In genomic region chr17:38958756-38959155, GRCh38 we compare ENCODE assay signal across 17 cellular contexts. TPM values are rescaled to one million over a fixed set of nuclear protein-coding genes. Genes with fewer than 3 reads are reported as not detected.
A peak's percentile ranks its signal among the peaks of the same experiment; 100 is the strongest.
DNase-seq lines count a peak whose midpoint lies in the region; ATAC-seq and TF ChIP-seq lines count a peak whose summit lies in the region.
"Had no signal": no experiment of that assay in that cellular context is flagged by ENCODE, and none has a peak within 500 bp of the region (broad histone marks: within the 10 kb centered on the region; RNA-seq: fewer than 3 reads in every experiment).

No MANE protein-coding gene starts in this region.

- no peaks in the 10 kb centered on the region for H3K79me2 ChIP-seq in H9 (ENCODE audit: insufficient read depth, low read length)

- peak overlapping the region; percentile 97 for H2BK120ac ChIP-seq in IMR-90 (ENCODE audit: low read depth, low read length)
- no peak overlapping the region for H2BK120ac ChIP-seq in mesenchymal stem cell (ENCODE audit: low read depth, low read length)
- H2BK120ac ChIP-seq in H9 (ENCODE audit: low read depth, low read length, poor library complexity, severe bottlenecking) = no peak overlapping the region

- H3K79me1 ChIP-seq in IMR-90 (ENCODE audit: low read depth in 1 of 2, low read length in 2 of 2) (0 out of 4 replicates have a peak, but pooled peaks cover 0 to 2% of the 10 kb centered on the region in 2 experiments), mesenchymal stem cell (replicated peaks; ENCODE audit: low read length, poor library complexity, severe bottlenecking) (no peaks in the 10 kb centered on the region), H9 (ENCODE audit: insufficient read depth, low read depth, low read length, poor library complexity, severe bottlenecking) (no peaks in the 10 kb centered on the region)

- peaks cover 16% of the 10 kb centered on the region for H3K4me1 ChIP-seq in BLaER1
- peaks cover 8% of the 10 kb centered on the region for H3K4me1 ChIP-seq in IMR-90 (ENCODE audit: control insufficient read depth, insufficient read depth, low read length)
- no peaks in the 10 kb centered on the region for H3K4me1 ChIP-seq in mesenchymal stem cell (ENCODE audit: control insufficient read depth, insufficient read depth, low read depth, low read length)
- H3K4me1 ChIP-seq in H9 (ENCODE audit: insufficient read depth, low read length) = no peaks in the 10 kb centered on the region
- H3K4me1 ChIP-seq: prostate gland, tibial nerve had no signal

- H3K23me2 ChIP-seq in H9 (ENCODE audit: insufficient read length, low read depth, low read length, poor library complexity, severe bottlenecking) = no peaks in the 10 kb centered on the region

- peak; percentile 92 for ATAC-seq in IMR-90 (ENCODE audit: low read depth)
- ATAC-seq in GM18505 (IDR thresholded peaks at IDR 0.05; ENCODE audit: unreplicated experiment) = no peak
- ATAC-seq: GM12878 had no signal

- H4K20me1 ChIP-seq in BLaER1 (no peaks in the 10 kb centered on the region), IMR-90 (ENCODE audit: insufficient read depth, low read length) (no peaks in the 10 kb centered on the region), H9 (ENCODE audit: control insufficient read depth, insufficient read depth, insufficient read length) (no peaks in the 10 kb centered on the region)

- H3K27me3 ChIP-seq in BLaER1 (no peaks in the 10 kb centered on the region), IMR-90 (ENCODE audit: control insufficient read depth, insufficient read depth, low read length) (no peaks in the 10 kb centered on the region), mesenchymal stem cell (ENCODE audit: control insufficient read depth in 1 of 2, insufficient read depth in 1 of 2, low read length in 2 of 2) (no peaks in the 10 kb centered on the region), H9 (ENCODE audit: insufficient read depth, low read length) (no peaks in the 10 kb centered on the region)
- H3K27me3 ChIP-seq: tibial nerve had no signal

- DNase-seq in IMR-90 (peak; percentile 68), astrocyte of the hippocampus (ENCODE audit: low read depth, low spot score) (peak; percentile 46), mesenchymal stem cell (no peak), H9 (no peak), SW480 (ENCODE audit: low spot score) (no peak), glutamatergic neuron (no peak)
- DNase-seq: activated CD4-positive, CD25-positive, alpha-beta regulatory T cell treated with anti-CD3 and anti-CD28 coated beads, Interleukin-2, amount 50 U/mL, for 72 hours; DMS79; NCI-H446; T-helper 2 cell had no signal

- H3K4me3 ChIP-seq in BLaER1 = no peak overlapping the region
- no peak overlapping the region for H3K4me3 ChIP-seq in IMR-90 (ENCODE audit: insufficient read depth, low read depth, low read length)
- H3K4me3 ChIP-seq in mesenchymal stem cell (ENCODE audit: insufficient read depth in 1 of 2, low read depth in 1 of 2, low read length in 2 of 2) = no peak overlapping the region
- H3K4me3 ChIP-seq: GM12878, prostate gland, tibial nerve had no signal

- POLR2A ChIA-PET in IMR-90 (lab: Charles Lee; ENCODE audit: unreplicated experiment) = no interaction called here

- H3K14ac ChIP-seq in IMR-90 (replicated peaks; ENCODE audit: low read depth, low read length) = no peak overlapping the region
- no peak overlapping the region for H3K14ac ChIP-seq in mesenchymal stem cell (ENCODE audit: low read length in 2 of 2)
- H3K14ac ChIP-seq in H9 (ENCODE audit: insufficient read depth, low read length) = no peak overlapping the region

- dilution Hi-C loops in IMR-90 (cut with HindIII; ENCODE audit: low sequenced_read_pairs, unreplicated experiment) = no loop called here

- H3K4me3 Mint-ChIP-seq in H9 (no peak overlapping the region), glutamatergic neuron (ENCODE audit: unreplicated experiment) (no peak overlapping the region)

- BruUV-seq in IMR-90 (replicated peaks; lab: Mats Ljungman, UMichigan) = no TSS peak

- H3K27ac Mint-ChIP-seq in H9 = no peak overlapping the region
- H3K27ac Mint-ChIP-seq in glutamatergic neuron (ENCODE audit: unreplicated experiment) = no peak overlapping the region

- CTCF ChIA-PET in IMR-90 (lab: Yijun Ruan, JAX) = no interaction called here

- H3K56ac ChIP-seq in IMR-90 (ENCODE audit: extremely low read depth, insufficient read depth, low read length) (no peak overlapping the region; the same call in 1 of the 2 replicates), H9 (ENCODE audit: insufficient read length, low read depth, low read length) (no peak overlapping the region)

- H2AK9ac ChIP-seq in IMR-90 (replicated peaks; ENCODE audit: low read depth, low read length, poor library complexity) = no peak overlapping the region

- H3K4me1 Mint-ChIP-seq in H9 (no peaks in the 10 kb centered on the region), glutamatergic neuron (ENCODE audit: low read depth, unreplicated experiment) (no peaks in the 10 kb centered on the region)

- H3K4me2 ChIP-seq in BLaER1 (0 out of 2 replicates have a peak overlapping the region, but pooled peaks have one; percentile 11), IMR-90 (ENCODE audit: low read depth, low read length) (peak overlapping the region; percentile 13; the same call in 1 of the 2 replicates), mesenchymal stem cell (ENCODE audit: low read length, poor library complexity, severe bottlenecking) (no peak overlapping the region), H9 (ENCODE audit: insufficient read depth, insufficient read length, low read length) (no peak overlapping the region)

- H2BK12ac ChIP-seq in mesenchymal stem cell (ENCODE audit: low read length in 2 of 2) (no peak overlapping the region), H9 (ENCODE audit: insufficient read length, low read depth, low read length) (no peak overlapping the region)

- no peaks in the 10 kb centered on the region for H3K9me3 ChIP-seq in BLaER1
- no peaks in the 10 kb centered on the region for H3K9me3 ChIP-seq in IMR-90 (ENCODE audit: control insufficient read depth, insufficient read depth, low read length)
- no peaks in the 10 kb centered on the region for H3K9me3 ChIP-seq in mesenchymal stem cell (ENCODE audit: control insufficient read depth, low read length)
- no peaks in the 10 kb centered on the region for H3K9me3 ChIP-seq in H9 (ENCODE audit: control insufficient read depth, low read depth, low read length)
- H3K9me3 ChIP-seq: prostate gland, tibial nerve had no signal

- H2AK5ac ChIP-seq in IMR-90 (ENCODE audit: low read depth, low read length) = no peak overlapping the region
- H2AK5ac ChIP-seq in mesenchymal stem cell (ENCODE audit: low read length, severe bottlenecking) = no peak overlapping the region
- H2AK5ac ChIP-seq in H9 (ENCODE audit: insufficient read length, low read length) = no peak overlapping the region

- H3K36me3 Mint-ChIP-seq in H9 (ENCODE audit: insufficient read depth in 1 of 3, low read depth in 3 of 3) = no peaks in the 10 kb centered on the region
- H3K36me3 Mint-ChIP-seq in glutamatergic neuron (ENCODE audit: unreplicated experiment) = no peaks in the 10 kb centered on the region

- peaks cover 4% of the 10 kb centered on the region; the same call in 1 of the 2 replicates for H3K9me1 ChIP-seq in IMR-90 (ENCODE audit: insufficient read depth, low read length)

- TF ChIP-seq CTCF in IMR-90 (conservative IDR thresholded peaks at IDR 0.05; ENCODE audit: low read depth, low read length) (no peak), H9 (conservative IDR thresholded peaks at IDR 0.05) (no peak), glutamatergic neuron (IDR thresholded peaks at IDR 0.05; ENCODE audit: partially characterized antibody, unreplicated experiment) (no peak)

- H2BK5ac ChIP-seq in IMR-90 (ENCODE audit: low read depth, low read length, poor library complexity, severe bottlenecking) (peak overlapping the region; percentile 92), mesenchymal stem cell (ENCODE audit: low read depth, low read length, poor library complexity, severe bottlenecking) (no peak overlapping the region), H9 (ENCODE audit: insufficient read length, low read length) (no peak overlapping the region)

- intact Hi-C loops in IMR-90 (cut with micrococcal nuclease) = no loop called here

- no peak overlapping the region for H2BK15ac ChIP-seq in IMR-90 (ENCODE audit: low read depth, low read length)
- H2BK15ac ChIP-seq in mesenchymal stem cell (ENCODE audit: low read depth, poor library complexity, severe bottlenecking) = no peak overlapping the region
- no peak overlapping the region for H2BK15ac ChIP-seq in H9 (ENCODE audit: low read depth, low read length)

- no peak for TF ChIP-seq POLR2A in IMR-90 (IDR thresholded peaks at IDR 0.05; ENCODE audit: low read depth, low read length)
- TF ChIP-seq POLR2A in GM18505 (IDR thresholded peaks at IDR 0.05; ENCODE audit: borderline replicate concordance, extremely low read depth, insufficient read depth, insufficient read length) = no peak

- H3K9me3 Mint-ChIP-seq in H9 = no peaks in the 10 kb centered on the region
- H3K9me3 Mint-ChIP-seq in glutamatergic neuron (ENCODE audit: unreplicated experiment) = no peaks in the 10 kb centered on the region

- H3K18ac ChIP-seq in IMR-90 (ENCODE audit: low read depth, low read length) (peak overlapping the region; percentile 97), mesenchymal stem cell (ENCODE audit: low read depth in 1 of 2, low read length in 2 of 2) (no peak overlapping the region), H9 (ENCODE audit: insufficient read length, low read depth, low read length) (no peak overlapping the region)

- in situ Hi-C loops in IMR-90 (cut with MboI; ENCODE audit: low sequenced_read_pairs) = no loop called here

- H4K91ac ChIP-seq in IMR-90 (ENCODE audit: insufficient read depth, low read depth, low read length) (peak overlapping the region; percentile 81; the same call in 1 of the 2 replicates), mesenchymal stem cell (ENCODE audit: low read length) (no peak overlapping the region), H9 (ENCODE audit: insufficient read length, low read depth, low read length) (no peak overlapping the region)

- no peak for TF ChIP-seq RAD21 in IMR-90 (IDR thresholded peaks at IDR 0.05; ENCODE audit: low read length)

- H3K23ac ChIP-seq in IMR-90 (ENCODE audit: low read depth, low read length) = no peak overlapping the region; the same call in 1 of the 2 replicates
- no peak overlapping the region for H3K23ac ChIP-seq in mesenchymal stem cell (ENCODE audit: low read length in 2 of 2)
- no peak overlapping the region for H3K23ac ChIP-seq in H9 (ENCODE audit: insufficient read length, low read depth, low read length)

- no peaks in the 10 kb centered on the region for H3K36me3 ChIP-seq in BLaER1
- H3K36me3 ChIP-seq in IMR-90 (ENCODE audit: control insufficient read depth, insufficient read depth, low read length) = no peaks in the 10 kb centered on the region
- H3K36me3 ChIP-seq in mesenchymal stem cell (ENCODE audit: control insufficient read depth in 1 of 2, insufficient read depth in 2 of 2, low read depth in 1 of 2, low read length in 2 of 2) = no peaks in the 10 kb centered on the region
- H3K36me3 ChIP-seq: prostate gland, tibial nerve had no signal

- H3K4ac ChIP-seq in IMR-90 (ENCODE audit: low read depth, low read length) = peak overlapping the region; percentile 17; the same call in 1 of the 2 replicates
- H3K4ac ChIP-seq in mesenchymal stem cell (ENCODE audit: low read depth in 1 of 2, low read length in 2 of 2) = no peak overlapping the region
- H3K4ac ChIP-seq in H9 (ENCODE audit: low read depth, low read length) = no peak overlapping the region

- no peak overlapping the region for H3T11ph ChIP-seq in H9 (ENCODE audit: low read length)

- H3K9ac ChIP-seq in BLaER1 = no peak overlapping the region
- H3K9ac ChIP-seq in IMR-90 (ENCODE audit: low read depth, low read length) = peak overlapping the region; percentile 55; the same call in 1 of the 2 replicates
- no peak overlapping the region for H3K9ac ChIP-seq in mesenchymal stem cell (ENCODE audit: low read length)
- H3K9ac ChIP-seq in H9 (ENCODE audit: extremely low read depth, insufficient read length, low read length) = no peak overlapping the region

- H4K5ac ChIP-seq in IMR-90 (ENCODE audit: low read depth, low read length) (no peak overlapping the region), H9 (ENCODE audit: insufficient read length, low read depth, low read length) (no peak overlapping the region)

- H2BK20ac ChIP-seq in IMR-90 (ENCODE audit: low read depth, low read length) (peak overlapping the region; percentile 96; the same call in 1 of the 2 replicates), H9 (ENCODE audit: low read depth, low read length, poor library complexity, severe bottlenecking) (no peak overlapping the region)

- H3K27ac ChIP-seq in BLaER1 (no peak overlapping the region), IMR-90 (ENCODE audit: insufficient read depth, low read length) (peak overlapping the region; percentile 98), mesenchymal stem cell (ENCODE audit: low read length, poor library complexity, severe bottlenecking) (peak overlapping the region; percentile 72), H9 (ENCODE audit: insufficient read length, low read depth, low read length) (no peak overlapping the region)
- H3K27ac ChIP-seq: prostate gland, tibial nerve had no signal

- H3K27me3 Mint-ChIP-seq in H9 (ENCODE audit: low read depth) = no peaks in the 10 kb centered on the region
- no peaks in the 10 kb centered on the region for H3K27me3 Mint-ChIP-seq in glutamatergic neuron (ENCODE audit: unreplicated experiment)

- no peak overlapping the region for H2AFZ ChIP-seq in IMR-90 (replicated peaks; ENCODE audit: low read length, poor library complexity)
- H2AFZ ChIP-seq in mesenchymal stem cell (ENCODE audit: low read depth, low read length) = no peak overlapping the region
- no peak overlapping the region for H2AFZ ChIP-seq in H9 (ENCODE audit: low read length)

- peak overlapping the region; percentile 46 to 88; a peak in 2 of 4 replicates for H4K8ac ChIP-seq in IMR-90 (ENCODE audit: low read depth in 2 of 2, low read length in 2 of 2)
- no peak overlapping the region for H4K8ac ChIP-seq in mesenchymal stem cell (ENCODE audit: low read length)
- H4K8ac ChIP-seq in H9 (replicated peaks; ENCODE audit: insufficient read length, low read depth, low read length) = no peak overlapping the region

RNA-seq across cellular contexts. Expression of gene FBXO47, which starts 8.4 kb away (rescaled TPM):
- total RNA-seq in IMR-90 (2012; rRNA removed) (under 0.01 TPM in 1 of 2 replicates, not detected in the other), H9 (2021) (not detected in 2 replicates), glutamatergic neuron (ENCODE audit: unreplicated experiment) (not detected)
- polyA plus RNA-seq in IMR-90 (2012; rRNA removed) = not detected in 2 replicates
- not detected in 2 replicates for polyA plus RNA-seq in IMR-90 (2012; cell fraction: cytosol; rRNA removed)
- polyA plus RNA-seq in IMR-90 (2012; cell fraction: nucleus; rRNA removed; ENCODE audit: low replicate concordance) = not detected in 2 replicates
- not detected for polyA plus RNA-seq in mesenchymal stem cell (2013, experiment 1 of 2)
- not detected for polyA plus RNA-seq in mesenchymal stem cell (2013, experiment 2 of 2)
- total RNA-seq: dermis blood vessel endothelial cell, GM12878, mucosa of gallbladder, tibial nerve had no signal

Comparison
In these comparisons a context has a peak if more than half of its experiments do, and no peak if none do; other contexts are left out.
1. H3K27ac ChIP-seq: peak in IMR-90 (single experiment) and mesenchymal stem cell (single experiment); none in BLaER1 (single experiment) and H9 (single experiment).
2. H3K4me2 ChIP-seq: peak in BLaER1 (single experiment) and IMR-90 (single experiment); none in mesenchymal stem cell (single experiment) and H9 (single experiment).
3. DNase-seq: peak in IMR-90 (single experiment) and astrocyte of the hippocampus (single experiment); none in mesenchymal stem cell (single experiment), H9 (single experiment), SW480 (single experiment) and glutamatergic neuron (single experiment).
4. H4K8ac ChIP-seq: peak in IMR-90 (2 of 2); none in mesenchymal stem cell (single experiment) and H9 (single experiment).